ENCODE assay signal across 21 cellular contexts in genomic region chr3:168585544-168585943, GRCh38.
A peak's percentile ranks its signal among the peaks of the same experiment; 100 is the strongest.
DNase-seq lines count a peak whose midpoint lies in the region; ATAC-seq and TF ChIP-seq lines count a peak whose summit lies in the region.
"Had no signal": no experiment of that assay in that cellular context is flagged by ENCODE, and none has a peak within 500 bp of the region (broad histone marks: within the 10 kb centered on the region; RNA-seq: fewer than 3 reads in every experiment).

No MANE protein-coding gene starts in this region.

- no peaks in the 10 kb centered on the region for H4K20me1 ChIP-seq in GM23338 (replicated peaks; ENCODE audit: insufficient read depth)
- H4K20me1 ChIP-seq in neural progenitor cell (ENCODE audit: low read depth), result no peaks in the 10 kb centered on the region

- no peak overlapping the region for H3K4me3 ChIP-seq in GM23338
- no peak overlapping the region for H3K4me3 ChIP-seq in neural progenitor cell
- H3K4me3 ChIP-seq in coronary artery, result no peak overlapping the region
- H3K4me3 ChIP-seq: colonic mucosa, esophagus squamous epithelium, upper lobe of left lung had no signal

- no peaks in the 10 kb centered on the region for H3K9me2 ChIP-seq in GM23338 (ENCODE audit: insufficient read depth)

- no peaks in the 10 kb centered on the region for H3K27me3 ChIP-seq in GM23338 (ENCODE audit: insufficient read depth)
- H3K27me3 ChIP-seq in neural progenitor cell, result no peaks in the 10 kb centered on the region
- H3K27me3 ChIP-seq: colonic mucosa, esophagus squamous epithelium, upper lobe of left lung had no signal

- H3K4me1 Mint-ChIP-seq in GM23338 (peaks cover 53% of the 10 kb centered on the region), neural progenitor cell (peaks cover 32% of the 10 kb centered on the region)
- H3K4me1 Mint-ChIP-seq: activated CD4-positive, alpha-beta T cell treated with anti-CD3 and anti-CD28 coated beads, Interleukin-2, amount 10 ng/mL, durations not matched to agents 24 days and 14 days; activated CD8-positive, alpha-beta memory T cell treated with anti-CD3 and anti-CD28 coated beads, Interleukin-2, amount 10 ng/mL, durations not matched to agents 7 days and 5 days; activated naive CD4-positive, alpha-beta T cell treated with anti-CD3 and anti-CD28 coated beads, Interleukin-2, amount 10 ng/mL, durations not matched to agents 7 days and 5 days had no signal

- H3K79me2 ChIP-seq in GM23338 (replicated peaks; ENCODE audit: insufficient read depth) (no peaks in the 10 kb centered on the region), neural progenitor cell (ENCODE audit: low read depth) (no peaks in the 10 kb centered on the region)

- no peaks in the 10 kb centered on the region for H3K9me3 ChIP-seq in neural progenitor cell (ENCODE audit: low read depth)
- H3K9me3 ChIP-seq: colonic mucosa, esophagus squamous epithelium, upper lobe of left lung had no signal

- H3K4me3 Mint-ChIP-seq in GM23338, result no peak overlapping the region
- H3K4me3 Mint-ChIP-seq in neural progenitor cell, result no peak overlapping the region
- H3K4me3 Mint-ChIP-seq: activated CD4-positive, alpha-beta T cell treated with anti-CD3 and anti-CD28 coated beads, Interleukin-2, amount 10 ng/mL, durations not matched to agents 24 days and 14 days; activated CD8-positive, alpha-beta memory T cell treated with anti-CD3 and anti-CD28 coated beads, Interleukin-2, amount 10 ng/mL, durations not matched to agents 7 days and 5 days; activated naive CD4-positive, alpha-beta T cell treated with anti-CD3 and anti-CD28 coated beads, Interleukin-2, amount 10 ng/mL, durations not matched to agents 7 days and 5 days; T-helper 1 cell treated with Interleukin-12 subunit alpha and Interleukin-12 subunit beta and Interleukin-4 antibody, amounts not matched to agents 30 μg/mL and 1 μg/mL, for 36 hours had no signal

- H3K9me3 Mint-ChIP-seq in GM23338, result no peaks in the 10 kb centered on the region
- no peaks in the 10 kb centered on the region for H3K9me3 Mint-ChIP-seq in neural progenitor cell
- H3K9me3 Mint-ChIP-seq: activated CD4-positive, alpha-beta T cell treated with anti-CD3 and anti-CD28 coated beads, Interleukin-2, amount 10 ng/mL, durations not matched to agents 24 days and 14 days; activated naive CD4-positive, alpha-beta T cell treated with anti-CD3 and anti-CD28 coated beads, Interleukin-2, amount 10 ng/mL, durations not matched to agents 7 days and 5 days; T-helper 1 cell treated with Interleukin-12 subunit alpha and Interleukin-12 subunit beta and Interleukin-4 antibody, amounts not matched to agents 30 μg/mL and 1 μg/mL, for 36 hours had no signal

- no peaks in the 10 kb centered on the region for H3K27me3 Mint-ChIP-seq in GM23338 (ENCODE audit: insufficient read depth, low read depth, poor library complexity)
- no peaks in the 10 kb centered on the region for H3K27me3 Mint-ChIP-seq in neural progenitor cell (ENCODE audit: insufficient read depth, low read depth)
- H3K27me3 Mint-ChIP-seq: activated CD4-positive, alpha-beta T cell treated with anti-CD3 and anti-CD28 coated beads, Interleukin-2, amount 10 ng/mL, durations not matched to agents 24 days and 14 days; activated CD8-positive, alpha-beta memory T cell treated with anti-CD3 and anti-CD28 coated beads, Interleukin-2, amount 10 ng/mL, durations not matched to agents 7 days and 5 days; activated naive CD4-positive, alpha-beta T cell treated with anti-CD3 and anti-CD28 coated beads, Interleukin-2, amount 10 ng/mL, durations not matched to agents 7 days and 5 days had no signal

- H3K36me3 ChIP-seq in GM23338 (ENCODE audit: insufficient read depth) (no peaks in the 10 kb centered on the region), neural progenitor cell (no peaks in the 10 kb centered on the region)
- H3K36me3 ChIP-seq: colonic mucosa, esophagus squamous epithelium, upper lobe of left lung had no signal

- H3K4me2 ChIP-seq in GM23338, result no peak overlapping the region
- H3K4me2 ChIP-seq in neural progenitor cell, result no peak overlapping the region

- H2AFZ ChIP-seq in GM23338 (no peak overlapping the region), neural progenitor cell (replicated peaks) (no peak overlapping the region)

- H3K36me3 Mint-ChIP-seq in GM23338 (ENCODE audit: low read depth), result no peaks in the 10 kb centered on the region
- H3K36me3 Mint-ChIP-seq in neural progenitor cell, result peaks cover 4% of the 10 kb centered on the region
- H3K36me3 Mint-ChIP-seq: activated CD8-positive, alpha-beta memory T cell treated with anti-CD3 and anti-CD28 coated beads, Interleukin-2, amount 10 ng/mL, durations not matched to agents 7 days and 5 days; activated naive CD4-positive, alpha-beta T cell treated with anti-CD3 and anti-CD28 coated beads, Interleukin-2, amount 10 ng/mL, durations not matched to agents 7 days and 5 days had no signal

- no peak overlapping the region for H3K27ac ChIP-seq in GM23338 (ENCODE audit: low read depth)
- no peak overlapping the region for H3K27ac ChIP-seq in neural progenitor cell
- no peak overlapping the region for H3K27ac ChIP-seq in coronary artery
- H3K27ac ChIP-seq: colonic mucosa, esophagus squamous epithelium, upper lobe of left lung had no signal

- DNase-seq in GM23338 (ENCODE audit: low spot score) (no peak), neural progenitor cell (ENCODE audit: low spot score) (no peak), SKM-1 (lab: John Stamatoyannopoulos, UW; ENCODE audit: unreplicated experiment) (no peak), coronary artery (ENCODE audit: low spot score) (no peak)
- DNase-seq: activated CD4-positive, alpha-beta T cell treated with anti-CD3 and anti-CD28 coated beads, Interleukin-2, amount 10 ng/mL, durations not matched to agents 24 days and 14 days; activated CD8-positive, alpha-beta memory T cell treated with anti-CD3 and anti-CD28 coated beads, Interleukin-2, amount 10 ng/mL, durations not matched to agents 7 days and 5 days; activated naive CD4-positive, alpha-beta T cell treated with anti-CD3 and anti-CD28 coated beads, Interleukin-2, amount 10 ng/mL, durations not matched to agents 7 days and 5 days; amniotic stem cell; colonic mucosa; esophagus squamous epithelium; KBM-7; left colon; mesenchymal stem cell; NCI-H2171; NCI-H524; upper lobe of left lung had no signal

- TF ChIP-seq CTCF in GM23338 (conservative IDR thresholded peaks at IDR 0.05; ENCODE audit: low read depth in 2 of 2) (no peak), neural progenitor cell (IDR thresholded peaks at IDR 0.05) (no peak), coronary artery (IDR thresholded peaks at IDR 0.05) (no peak)

- ATAC-seq in GM19438 (IDR thresholded peaks at IDR 0.05; ENCODE audit: low read depth, unreplicated experiment) (peak; percentile 90), GM23338 (peak; percentile 19; the same call in 1 of the 3 replicates), HG03432 (IDR thresholded peaks at IDR 0.05; ENCODE audit: unreplicated experiment) (peak; percentile 55), HG03159 (IDR thresholded peaks at IDR 0.05; ENCODE audit: unreplicated experiment) (no peak), GM21515 (IDR thresholded peaks at IDR 0.05; ENCODE audit: unreplicated experiment) (no peak)
- ATAC-seq: activated CD8-positive, alpha-beta memory T cell treated with anti-CD3 and anti-CD28 coated beads, Interleukin-2, amount 10 ng/mL, durations not matched to agents 7 days and 5 days; left colon had no signal

- peaks cover 38% of the 10 kb centered on the region for H3K4me1 ChIP-seq in GM23338 (ENCODE audit: insufficient read depth)
- peaks cover 16% of the 10 kb centered on the region for H3K4me1 ChIP-seq in neural progenitor cell
- H3K4me1 ChIP-seq: colonic mucosa, esophagus squamous epithelium, upper lobe of left lung had no signal

- H3K27ac Mint-ChIP-seq in GM23338, result peak overlapping the region; percentile 20; the same call in 1 of the 2 replicates
- H3K27ac Mint-ChIP-seq in neural progenitor cell, result peak overlapping the region; percentile 21
- H3K27ac Mint-ChIP-seq: activated CD4-positive, alpha-beta T cell treated with anti-CD3 and anti-CD28 coated beads, Interleukin-2, amount 10 ng/mL, durations not matched to agents 24 days and 14 days; activated CD8-positive, alpha-beta memory T cell treated with anti-CD3 and anti-CD28 coated beads, Interleukin-2, amount 10 ng/mL, durations not matched to agents 7 days and 5 days; activated naive CD4-positive, alpha-beta T cell treated with anti-CD3 and anti-CD28 coated beads, Interleukin-2, amount 10 ng/mL, durations not matched to agents 7 days and 5 days; T-helper 1 cell treated with Interleukin-12 subunit alpha and Interleukin-12 subunit beta and Interleukin-4 antibody, amounts not matched to agents 30 μg/mL and 1 μg/mL, for 36 hours had no signal

- no peak overlapping the region for H3K9ac ChIP-seq in neural progenitor cell

- H3F3A ChIP-seq in GM23338 (replicated peaks; ENCODE audit: low read depth) (no peaks in the 10 kb centered on the region), neural progenitor cell (ENCODE audit: low read depth) (peaks cover 9% of the 10 kb centered on the region)

TF ChIP-seq in GM23338, 12 proteins besides CTCF, POLR2A, EP300 and RAD21 (continues in another document):
- TF ChIP-seq STAT1 (IDR thresholded peaks at IDR 0.05; ENCODE audit: unreplicated experiment) (no peak), EZH2 (IDR thresholded peaks at IDR 0.05; ENCODE audit: low read depth, unreplicated experiment) (no peak)

Comparison
In these comparisons a context has a peak if more than half of its experiments do, and no peak if none do; other contexts are left out.
1. ATAC-seq: peak in GM19438 (single experiment), GM23338 (single experiment) and HG03432 (single experiment); none in HG03159 (single experiment) and GM21515 (single experiment).